Comparison of ENCODE assay signal across 18 cellular contexts in the genomic region with DNA sequence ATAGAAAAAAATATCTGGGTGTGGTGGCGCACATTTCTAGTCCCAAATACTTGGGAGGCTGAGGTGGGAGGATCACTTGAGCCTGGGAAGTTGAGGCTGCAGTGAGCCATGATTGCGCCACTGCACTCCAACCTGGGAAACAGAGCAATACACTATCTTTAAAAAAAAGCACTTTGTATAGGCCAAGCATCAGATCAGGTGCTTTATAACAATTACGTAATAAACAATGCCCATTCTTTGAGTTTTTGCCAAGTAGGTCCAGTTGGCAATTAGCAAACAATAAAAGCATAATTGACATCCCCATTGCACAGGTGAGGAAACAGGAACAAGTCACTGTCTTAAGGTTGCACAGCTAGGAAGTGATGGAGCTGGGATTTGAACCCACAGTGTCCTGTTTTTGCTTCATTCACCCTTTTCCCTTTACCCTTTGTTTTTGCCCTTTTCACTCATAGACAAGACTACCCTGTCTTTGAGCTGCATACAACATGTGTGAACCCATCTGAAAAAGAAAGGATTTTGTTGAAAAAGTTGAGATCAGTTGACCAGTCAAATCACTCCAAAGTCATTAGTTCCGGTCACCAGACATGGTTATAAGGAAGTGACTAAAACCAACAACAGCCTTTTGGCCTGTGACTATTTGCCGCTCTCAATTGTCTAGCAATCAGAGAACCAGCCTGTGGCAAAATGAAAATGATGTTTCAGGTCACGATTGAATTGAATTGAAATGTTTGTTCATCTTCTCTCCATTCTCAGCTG.
DNase-seq lines count a peak whose midpoint lies in the region; ATAC-seq, FAIRE-seq and TF ChIP-seq lines count a peak whose summit lies in the region.
"Had no signal": no experiment of that assay in that cellular context is flagged by ENCODE, and none has a peak within 500 bp of the region (broad histone marks: within the 10 kb centered on the region; RNA-seq: fewer than 3 reads in every experiment).

No MANE protein-coding gene starts in this region.

- TF ChIP-seq CTCF in HepG2 (CRISPR knock-in tag; IDR thresholded peaks at IDR 0.05) = no peak
- TF ChIP-seq CTCF in right lobe of liver (IDR thresholded peaks at IDR 0.05) = no peak
- TF ChIP-seq CTCF in keratinocyte (optimal IDR thresholded peaks at IDR 0.05 in 1 of 3, IDR thresholded peaks at IDR 0.05 in 1 of 3, conservative IDR thresholded peaks at IDR 0.05 in 1 of 3; ENCODE audit: extremely low read depth in 1 of 3, insufficient read depth in 2 of 3, low read length in 3 of 3) = no peak

- no peaks in the 10 kb centered on the region for H3K9me1 ChIP-seq in keratinocyte (ENCODE audit: control insufficient read depth, extremely low read depth, insufficient read depth, low read length)

- H3K4me3 ChIP-seq in HepG2 (replicated peaks in 1 of 3; ENCODE audit: insufficient read depth in 1 of 3, low read depth in 2 of 3, low read length in 3 of 3) (no peak overlapping the region), right lobe of liver (no peak overlapping the region), keratinocyte (ENCODE audit: control insufficient read depth in 2 of 3, extremely low read depth in 1 of 3, insufficient read depth in 2 of 3, low read depth in 1 of 3, low read length in 3 of 3) (no peak overlapping the region)
- H3K4me3 ChIP-seq: BLaER1 had no signal

- no TSS peak for BruUV-seq in HepG2 (replicated peaks; lab: Mats Ljungman, UMichigan)

- no peak overlapping the region for H3K27ac ChIP-seq in HepG2 (ENCODE audit: extremely low read length, insufficient read depth, low read length)
- H3K27ac ChIP-seq in right lobe of liver = no peak overlapping the region
- H3K27ac ChIP-seq in keratinocyte (ENCODE audit: control insufficient read depth, insufficient read depth, low read length) = no peak overlapping the region
- H3K27ac ChIP-seq: BLaER1, HL-60 had no signal

- H3K9me3 ChIP-seq in HepG2 (ENCODE audit: low read length) (no peaks in the 10 kb centered on the region), right lobe of liver (no peaks in the 10 kb centered on the region), keratinocyte (ENCODE audit: control insufficient read depth, low read depth, low read length) (no peaks in the 10 kb centered on the region)
- H3K9me3 ChIP-seq: BLaER1 had no signal

- in situ Hi-C loops in HepG2 (cut with HindIII; ENCODE audit: extremely low pct_ligation_motif_present, low pct_unique_long_range_greater_than_20kb) = no loop called here
- in situ Hi-C loops in SK-MEL-5 (cut with HindIII; ENCODE audit: low pct_unique_long_range_greater_than_20kb, low sequenced_read_pairs) = no loop called here

- no peak overlapping the region for H3K27ac Mint-ChIP-seq in activated naive CD4-positive, alpha-beta T cell treated with anti-CD3 and anti-CD28 coated beads for 36 hours
- H3K27ac Mint-ChIP-seq: CD14-positive monocyte; CD4-positive, alpha-beta memory T cell; H9 had no signal

- no peak for TF ChIP-seq EP300 in HepG2 (IDR thresholded peaks at IDR 0.05; ENCODE audit: low read depth in 2 of 2, low read length in 2 of 2)
- no peak for TF ChIP-seq EP300 in HepG2 (CRISPR knock-in tag; IDR thresholded peaks at IDR 0.05; ENCODE audit: borderline replicate concordance)

- CTCF ChIA-PET in HepG2 (lab: Yijun Ruan, JAX; ENCODE audit: low intra/inter-chr PET ratio, low total read pairs) = no interaction called here
- CTCF ChIA-PET in activated naive CD4-positive, alpha-beta T cell treated with anti-CD3 and anti-CD28 coated beads for 36 hours (lab: Charles Lee) = no interaction called here

- peak; percentile 70 for FAIRE-seq in HepG2 (lab: Jason Lieb, UNC)
- no peak for FAIRE-seq in keratinocyte (lab: Jason Lieb, UNC)
- FAIRE-seq: H1 had no signal

- H3K36me3 ChIP-seq in HepG2 (replicated peaks in 1 of 2; ENCODE audit: control insufficient read depth in 1 of 2, insufficient read depth in 2 of 2, low read length in 2 of 2) (no peaks in the 10 kb centered on the region), right lobe of liver (no peaks in the 10 kb centered on the region), keratinocyte (ENCODE audit: control insufficient read depth in 2 of 2, extremely low read depth in 1 of 2, insufficient read depth in 2 of 2, low read length in 2 of 2) (no peaks in the 10 kb centered on the region)
- H3K36me3 ChIP-seq: BLaER1 had no signal

- H3K4me3 Mint-ChIP-seq in activated naive CD4-positive, alpha-beta T cell treated with anti-CD3 and anti-CD28 coated beads for 36 hours = no peak overlapping the region
- H3K4me3 Mint-ChIP-seq: CD14-positive monocyte; CD4-positive, alpha-beta memory T cell; H9 had no signal

- no peaks in the 10 kb centered on the region for H3K36me3 Mint-ChIP-seq in activated naive CD4-positive, alpha-beta T cell treated with anti-CD3 and anti-CD28 coated beads for 36 hours (ENCODE audit: low read depth)
- H3K36me3 Mint-ChIP-seq: CD14-positive monocyte; CD4-positive, alpha-beta memory T cell had no signal

- H3K27me3 Mint-ChIP-seq in activated naive CD4-positive, alpha-beta T cell treated with anti-CD3 and anti-CD28 coated beads for 36 hours (ENCODE audit: low read depth) = peaks cover 24% of the 10 kb centered on the region

- TF ChIP-seq RAD21 in HepG2 (CRISPR knock-in tag; IDR thresholded peaks at IDR 0.05) = no peak

- peaks cover 0 to 32% of the 10 kb centered on the region in 2 experiments; a peak in 3 of 5 replicates for H3K27me3 ChIP-seq in HepG2 (ENCODE audit: control insufficient read depth in 1 of 2, insufficient read depth in 2 of 2, low read length in 2 of 2)
- peaks cover 0 to 17% of the 10 kb centered on the region in 2 donors for H3K27me3 ChIP-seq in right lobe of liver
- H3K27me3 ChIP-seq in keratinocyte (ENCODE audit: control insufficient read depth, extremely low read depth, insufficient read depth, low read length) = peaks cover 3% of the 10 kb centered on the region

- intact Hi-C loops in HepG2 (cut with micrococcal nuclease; ENCODE audit: unreplicated experiment) (no loop called here), right lobe of liver (cut with DNase I) (no loop called here), posterior vena cava (cut with DNase I) (no loop called here)
- intact Hi-C loops in activated naive CD4-positive, alpha-beta T cell treated with anti-CD3 and anti-CD28 coated beads for 36 hours (cut with micrococcal nuclease) = no loop called here

- dilution Hi-C loops in keratinocyte (cut with MboI; ENCODE audit: extremely low pct_ligation_motif_present, low sequenced_read_pairs) = no loop called here

- H4K20me1 ChIP-seq in HepG2 (ENCODE audit: insufficient read depth, low read length) (no peaks in the 10 kb centered on the region), keratinocyte (ENCODE audit: control insufficient read depth, extremely low read depth, insufficient read depth, low read length) (no peaks in the 10 kb centered on the region)
- H4K20me1 ChIP-seq: BLaER1 had no signal

- TF ChIP-seq POLR2A in HepG2 (IDR thresholded peaks at IDR 0.05; ENCODE audit: insufficient read depth in 1 of 2, low read depth in 2 of 2, low read length in 2 of 2) = no peak
- no peak for TF ChIP-seq POLR2A in right lobe of liver (IDR thresholded peaks at IDR 0.05)

- no peaks in the 10 kb centered on the region for H3K9me3 Mint-ChIP-seq in activated naive CD4-positive, alpha-beta T cell treated with anti-CD3 and anti-CD28 coated beads for 36 hours
- H3K9me3 Mint-ChIP-seq: H9 had no signal

- H3K79me2 ChIP-seq in HepG2 (ENCODE audit: insufficient read depth, low read length) (no peaks in the 10 kb centered on the region), keratinocyte (ENCODE audit: control insufficient read depth, insufficient read depth, low read length) (no peaks in the 10 kb centered on the region)

- no peak for DNase-seq in HepG2 (ENCODE audit: low spot score)
- DNase-seq in right lobe of liver = no peak
- DNase-seq in SK-MEL-5 (ENCODE audit: low read depth, low spot score) = peak; percentile 49
- DNase-seq in keratinocyte (ENCODE audit: low read depth, low spot score) = no peak
- no peak for DNase-seq in activated gamma-delta T cell treated with Interleukin-2 at 50 U/mL for 16 hours
- no peak for DNase-seq in activated naive CD4-positive, alpha-beta T cell treated with anti-CD3 and anti-CD28 coated beads for 36 hours
- no peak for DNase-seq in posterior vena cava (ENCODE audit: low spot score)
- DNase-seq: 8988T; Calu3; CD4-positive, alpha-beta memory T cell; DMS79 treated with DMSO at 0.1 percent for 48 hours; GF-D8; H9; IMR-90 had no signal

- no peaks in the 10 kb centered on the region for H3K4me1 ChIP-seq in HepG2 (ENCODE audit: insufficient read depth, low read length)
- no peaks in the 10 kb centered on the region for H3K4me1 ChIP-seq in right lobe of liver
- peaks cover 6% of the 10 kb centered on the region for H3K4me1 ChIP-seq in keratinocyte (ENCODE audit: control insufficient read depth, extremely low read depth, insufficient read depth, low read length)

- H3K4me2 ChIP-seq in HepG2 (ENCODE audit: low read depth, low read length) = no peak overlapping the region
- peak overlapping the region; percentile 3 for H3K4me2 ChIP-seq in keratinocyte (ENCODE audit: control insufficient read depth, extremely low read depth, insufficient read depth, low read depth, low read length)
- H3K4me2 ChIP-seq: BLaER1 had no signal

- POLR2A ChIA-PET in HepG2 (lab: Yijun Ruan, JAX) = no interaction called here

- ATAC-seq in HepG2 = no peak
- no peak for ATAC-seq in right lobe of liver

- H3K9ac ChIP-seq in HepG2 (ENCODE audit: insufficient read depth, low read depth, low read length) (no peak overlapping the region), keratinocyte (ENCODE audit: control insufficient read depth, extremely low read depth, insufficient read depth, low read length) (no peak overlapping the region)
- H3K9ac ChIP-seq: BLaER1 had no signal

- H2AFZ ChIP-seq in HepG2 (ENCODE audit: low read length) (no peak overlapping the region), keratinocyte (ENCODE audit: control insufficient read depth, low read length) (no peak overlapping the region)

- WGBS in HepG2 (ENCODE audit: low lambda C conversion rate) = 48% methylated on average over 6 of the region's 6 CpGs
- WGBS in right lobe of liver (ENCODE audit: insufficient coverage, low coverage, low lambda C conversion rate, missing lambda C conversion rate) = 61% methylated on average over 6 of the region's 6 CpGs

- H3K4me1 Mint-ChIP-seq in activated naive CD4-positive, alpha-beta T cell treated with anti-CD3 and anti-CD28 coated beads for 36 hours (ENCODE audit: low read depth) = no peaks in the 10 kb centered on the region
- H3K4me1 Mint-ChIP-seq: CD14-positive monocyte; CD4-positive, alpha-beta memory T cell had no signal

TF ChIP-seq in HepG2, 621 proteins besides CTCF, POLR2A, EP300 and RAD21:
- TF ChIP-seq ONECUT2 (CRISPR knock-in tag; IDR thresholded peaks at IDR 0.05) (no peak), CEBPB (IDR thresholded peaks at IDR 0.05; ENCODE audit: borderline replicate concordance, low read depth, low read length) (peak; percentile 20; the same call in 1 of the 2 replicates)
TF ChIP-seq in HepG2: peak in this region for 1.
